Comparison of ENCODE assay signal across 8 cellular contexts in genomic region chr2:147845608-147846002, GRCh38. TPM values are rescaled to one million over a fixed set of nuclear protein-coding genes. Genes with fewer than 3 reads are reported as not detected.
A peak's percentile ranks its signal among the peaks of the same experiment; 100 is the strongest.
DNase-seq lines count a peak whose midpoint lies in the region; ATAC-seq, FAIRE-seq and TF ChIP-seq lines count a peak whose summit lies in the region.

No MANE protein-coding gene starts in this region.

- H2AFZ ChIP-seq in H1 (ENCODE audit: low read length) (no peak overlapping the region), neural cell (ENCODE audit: low read depth, low read length) (no peak overlapping the region)

- H3K4ac ChIP-seq in H1 (replicated peaks; ENCODE audit: insufficient read length, low read depth, low read length) = no peak overlapping the region

- H4K20me1 ChIP-seq in H1 (replicated peaks in 1 of 2; ENCODE audit: control insufficient read depth in 1 of 2, insufficient read depth in 2 of 2, low read length in 2 of 2) (peaks cover 0 to 9% of the 10 kb centered on the region in 2 experiments), neural cell (ENCODE audit: insufficient read depth) (peaks cover 12% of the 10 kb centered on the region)

- ATAC-seq in GM21367 (IDR thresholded peaks at IDR 0.05; ENCODE audit: unreplicated experiment) (no peak), HG03442 (IDR thresholded peaks at IDR 0.05; ENCODE audit: unreplicated experiment) (no peak)

- TF ChIP-seq CTCF in H1 (IDR thresholded peaks at IDR 0.05; ENCODE audit: control extremely low read depth in 1 of 3, insufficient read depth in 1 of 3, low read depth in 1 of 3, low read length in 3 of 3) (no peak), neural cell (IDR thresholded peaks at IDR 0.05; ENCODE audit: poor library complexity, severe bottlenecking) (no peak)

- no peak overlapping the region for H3K56ac ChIP-seq in H1 (replicated peaks; ENCODE audit: insufficient read length, low read depth, low read length)

- no peak overlapping the region for H3K27ac ChIP-seq in H1 (ENCODE audit: low read depth, low read length)
- H3K27ac ChIP-seq in neural cell (ENCODE audit: low read length) = peak overlapping the region; percentile 91

- FAIRE-seq in H1 (lab: Jason Lieb, UNC) = peak; percentile 24

- CTCF ChIA-PET in H1 (lab: Charles Lee; ENCODE audit: partially characterized antibody) = no interaction called here

- no peak overlapping the region for H2BK5ac ChIP-seq in H1 (ENCODE audit: low read depth, low read length)

- no peaks in the 10 kb centered on the region for H3K79me1 ChIP-seq in H1 (ENCODE audit: low read depth, low read length)

- TF ChIP-seq EP300 in H1 (IDR thresholded peaks at IDR 0.05; ENCODE audit: borderline replicate concordance in 1 of 2, low read depth in 2 of 2, low read length in 2 of 2) = no peak
- TF ChIP-seq EP300 in neural cell (conservative IDR thresholded peaks at IDR 0.05; ENCODE audit: poor library complexity, severe bottlenecking) = no peak

- no peak overlapping the region for H2AK5ac ChIP-seq in H1 (ENCODE audit: low read depth, low read length)

- H3F3A ChIP-seq in neural cell (ENCODE audit: insufficient read depth, low read length, poor library complexity, severe bottlenecking) = no peaks in the 10 kb centered on the region

- H4K5ac ChIP-seq in H1 (ENCODE audit: insufficient read length, low read depth, low read length) = no peak overlapping the region

- H4K91ac ChIP-seq in H1 (replicated peaks; ENCODE audit: insufficient read length, low read length) = no peak overlapping the region

- H3K23me2 ChIP-seq in H1 (ENCODE audit: low read depth, low read length) = no peaks in the 10 kb centered on the region; the same call in 1 of the 2 replicates

- peak overlapping the region; percentile 82 to 90 for H3K4me2 ChIP-seq in H1 (ENCODE audit: insufficient read depth in 1 of 2, low read depth in 2 of 2, low read length in 2 of 2)
- peak overlapping the region; percentile 83 for H3K4me2 ChIP-seq in neural cell (ENCODE audit: low read length)

- no peak overlapping the region for H3K18ac ChIP-seq in H1 (ENCODE audit: extremely low read depth, low read length)

- H3K4me1 ChIP-seq in NT2/D1 (ENCODE audit: insufficient read depth, insufficient read length) = no peaks in the 10 kb centered on the region
- peaks cover 2 to 10% (median 3%) of the 10 kb centered on the region in 4 experiments; a peak in 4 of 7 replicates for H3K4me1 ChIP-seq in H1 (replicated peaks in 1 of 4; ENCODE audit: control insufficient read depth in 3 of 4, insufficient read depth in 4 of 4, low read length in 3 of 4)

- H3K14ac ChIP-seq in H1 (ENCODE audit: insufficient read length) = no peak overlapping the region

- TF ChIP-seq RAD21 in H1 (IDR thresholded peaks at IDR 0.05 in 1 of 2, conservative IDR thresholded peaks at IDR 0.05 in 1 of 2; ENCODE audit: low read depth in 2 of 2, low read length in 2 of 2) (no peak), neural cell (conservative IDR thresholded peaks at IDR 0.05) (peak; percentile 12)

- H3K9me2 ChIP-seq in neural cell (ENCODE audit: insufficient read depth, low read length) = no peaks in the 10 kb centered on the region

- no peak overlapping the region for H4K8ac ChIP-seq in H1 (ENCODE audit: extremely low read depth, insufficient read depth, low read length)

- peak overlapping the region; percentile 86 for H3K9ac ChIP-seq in NT2/D1 (ENCODE audit: insufficient read length, low read depth)
- H3K9ac ChIP-seq in H1 (replicated peaks in 1 of 4; ENCODE audit: extremely low read depth in 1 of 4, low read depth in 3 of 4, low read length in 3 of 4) = peak overlapping the region; percentile 13 to 60 (median 46); a peak in 6 of 7 replicates
- H3K9ac ChIP-seq in neural cell (ENCODE audit: low read length) = peak overlapping the region; percentile 98

- H3K27me3 ChIP-seq in NT2/D1 (ENCODE audit: insufficient read depth, insufficient read length) (no peaks in the 10 kb centered on the region), H1 (replicated peaks in 1 of 4; ENCODE audit: control insufficient read depth in 3 of 4, extremely low read depth in 1 of 4, insufficient read depth in 3 of 4, low read length in 3 of 4) (no peaks in the 10 kb centered on the region), neural cell (ENCODE audit: insufficient read depth, low read depth, low read length) (no peaks in the 10 kb centered on the region)

- POLR2A ChIA-PET in H1 (lab: Charles Lee; ENCODE audit: partially characterized antibody) = interaction anchor here (2.5 kb wide), 1 partner anchor 9 kb away, joined by 13 read pairs; no protein-coding TSS in a partner anchor

- H3K9me3 ChIP-seq in NT2/D1 (ENCODE audit: insufficient read depth, low read length) = no peaks in the 10 kb centered on the region
- H3K9me3 ChIP-seq in H1 (ENCODE audit: insufficient read depth in 2 of 2, low read depth in 1 of 2, low read length in 1 of 2) = no peaks in the 10 kb centered on the region
- H3K9me3 ChIP-seq in neural cell (ENCODE audit: low read length) = no peaks in the 10 kb centered on the region

- H3K79me2 ChIP-seq in H1 (ENCODE audit: control insufficient read depth in 1 of 2, insufficient read depth in 2 of 2, low read length in 2 of 2) = peaks cover 7 to 59% of the 10 kb centered on the region in 2 experiments; a peak in 3 of 4 replicates
- peaks cover 55% of the 10 kb centered on the region for H3K79me2 ChIP-seq in neural cell (replicated peaks; ENCODE audit: insufficient read depth, low read length)

- H3K36me3 ChIP-seq in NT2/D1 (ENCODE audit: insufficient read depth, insufficient read length, low read length) (no peaks in the 10 kb centered on the region), H1 (ENCODE audit: control insufficient read depth in 2 of 4, insufficient read depth in 4 of 4, low read length in 3 of 4) (no peaks in the 10 kb centered on the region), neural cell (ENCODE audit: insufficient read depth, low read length) (no peaks in the 10 kb centered on the region)

- no peak overlapping the region for H2BK20ac ChIP-seq in H1 (ENCODE audit: low read length)

- H2BK15ac ChIP-seq in H1 (ENCODE audit: low read length) = no peak overlapping the region

- peak; percentile 19 for DNase-seq in GM03348 (ENCODE audit: low spot score)
- no peak for DNase-seq in NT2/D1 (ENCODE audit: low read depth, low spot score)
- DNase-seq in H1 (ENCODE audit: low read depth in 1 of 2, low spot score in 2 of 2) = no peak
- DNase-seq in NCI-H446 (lab: John Stamatoyannopoulos, UW) = no peak
- no peak for DNase-seq in stimulated activated CD4-positive, alpha-beta T cell treated with anti-CD3 and anti-CD28 coated beads, Interleukin-4, amount 100 ng/mL, for 1 hour

- H2BK12ac ChIP-seq in H1 (ENCODE audit: low read depth, low read length) = no peak overlapping the region

- WGBS in H1 (ENCODE audit: extremely low coverage in 1 of 2, insufficient coverage in 1 of 2, insufficient read length in 1 of 2, insufficient replicate concordance in 2 of 2, low coverage in 1 of 2, low lambda C conversion rate in 2 of 2, missing lambda C conversion rate in 1 of 2), 2 experiments = 4% methylated on average over 10 of the region's 10 CpGs; no CpG with 5 or more reads in 1 of the 2 experiments

- no peak overlapping the region for H3K23ac ChIP-seq in H1 (ENCODE audit: insufficient read length)

- H3K4me3 ChIP-seq in NT2/D1 (ENCODE audit: insufficient read length, low read depth) = peak overlapping the region; percentile 75
- H3K4me3 ChIP-seq in H1 (ENCODE audit: extremely low read depth in 1 of 4, insufficient read depth in 2 of 4, low read depth in 3 of 4, low read length in 4 of 4) = peak overlapping the region; percentile 71 to 86 (median 78)
- peak overlapping the region; percentile 82 for H3K4me3 ChIP-seq in neural cell (ENCODE audit: low read length)

- H2BK120ac ChIP-seq in H1 (replicated peaks; ENCODE audit: low read depth, low read length) = no peak overlapping the region

- TF ChIP-seq POLR2A in H1 (IDR thresholded peaks at IDR 0.05; ENCODE audit: control extremely low read depth in 1 of 2, low read depth in 2 of 2, low read length in 2 of 2) = no peak

TF ChIP-seq in H1, 55 proteins besides CTCF, POLR2A, EP300 and RAD21 (continues in another document):
- TF ChIP-seq USF2 (IDR thresholded peaks at IDR 0.05; ENCODE audit: low read length) = no peak
- no peak for TF ChIP-seq BACH1 (IDR thresholded peaks at IDR 0.05; ENCODE audit: low read length)
- no peak for TF ChIP-seq CHD2 (IDR thresholded peaks at IDR 0.05; ENCODE audit: low read length)
- TF ChIP-seq ZNF274 (IDR thresholded peaks at IDR 0.05; ENCODE audit: borderline replicate concordance, extremely low read depth, low read length) = no peak
- TF ChIP-seq TEAD4 (IDR thresholded peaks at IDR 0.05; ENCODE audit: low read depth, low read length) = no peak

TF ChIP-seq in neural cell, 6 proteins besides CTCF, POLR2A, EP300 and RAD21:
- TF ChIP-seq POLR2AphosphoS5 (IDR thresholded peaks at IDR 0.05) (no peak), MXI1 (conservative IDR thresholded peaks at IDR 0.05; ENCODE audit: poor library complexity, severe bottlenecking) (peak; percentile 15)

RNA-seq across cellular contexts. Expression of gene ACVR2A, which starts 0.8 kb away (rescaled TPM):
- total RNA-seq in H1 (2021; fragmentation: NEBNext Ultra II Directional; extraction: Animal tissue kit (Norgen Biotek cat#: 25700)) = 15.0 and 18.1 TPM in 2 replicates
- polyA plus RNA-seq in H1 (2011; rRNA removed) = 1.8 and 3.4 TPM in 2 replicates
- polyA plus RNA-seq in H1 (2011; cell fraction: cytosol; rRNA removed) = 4.4 TPM
- 2.4 TPM for polyA plus RNA-seq in H1 (2011; cell fraction: nucleus; rRNA removed)
- polyA plus RNA-seq in H1 (2012, experiment 1 of 2) = 7.3 to 11.0 TPM (median 8.2 TPM) in 4 replicates
- 0.64 TPM for polyA plus RNA-seq in H1 (2012, experiment 2 of 2)
- polyA plus RNA-seq in H1 (2013, experiment 1 of 2) = 9.8 TPM
- polyA plus RNA-seq in H1 (2013, experiment 2 of 2) = 9.7 TPM
- polyA minus RNA-seq in H1 (2011; rRNA and poly(A)+ RNA removed) = 15.6 and 18.1 TPM in 2 replicates
- 11.1 TPM for polyA minus RNA-seq in H1 (2011; cell fraction: cytosol; rRNA and poly(A)+ RNA removed)
- 16.6 TPM for polyA minus RNA-seq in H1 (2011; cell fraction: nucleus; rRNA and poly(A)+ RNA removed)
- polyA plus RNA-seq in neural cell = 139 TPM in 2 replicates
- polyA minus RNA-seq in neural cell = 289 and 325 TPM in 2 replicates

Comparison
In these comparisons a context has a peak if more than half of its experiments do, and no peak if none do; other contexts are left out.
1. H3K9ac ChIP-seq: peak in every context shown above with its lines; median percentile 98 in neural cell; 86 in NT2/D1; 46 in H1.
2. RNA of gene ACVR2A, which starts 0.8 kb away (polyA plus RNA-seq): 139 TPM in neural cell; 0.64 to 11.0 TPM in H1; every median in the first group is over 10 times any median in the second.
3. Peak in every context shown above with its lines, with median percentiles within 50 percentile points of each other: H3K4me3 ChIP-seq.